Comparison of ENCODE assay signal across 16 cellular contexts in the genomic region with DNA sequence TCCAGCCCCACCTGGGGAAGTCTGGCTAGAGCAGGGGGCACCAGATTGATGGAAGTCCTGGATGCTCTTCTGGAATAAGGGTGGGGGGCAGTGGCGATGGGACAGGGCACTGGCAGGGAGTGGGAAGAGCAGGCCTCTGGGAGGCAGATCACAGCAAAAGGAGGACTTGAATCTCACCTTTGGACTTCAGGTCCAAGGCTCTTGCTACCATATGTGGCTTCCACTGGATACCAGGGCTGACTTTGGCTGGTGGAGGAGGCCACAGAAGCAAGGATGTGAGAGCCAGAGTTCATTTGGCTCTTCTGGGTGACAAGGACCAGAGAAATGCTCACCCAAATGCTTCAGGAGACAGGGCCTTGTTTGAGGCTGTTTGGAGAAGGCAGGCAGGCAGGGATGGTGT. TPM values are rescaled to one million over a fixed set of nuclear protein-coding genes. Genes with fewer than 3 reads are reported as not detected.
DNase-seq lines count a peak whose midpoint lies in the region; ATAC-seq, FAIRE-seq and TF ChIP-seq lines count a peak whose summit lies in the region.
"Had no signal": no experiment of that assay in that cellular context is flagged by ENCODE, and none has a peak within 500 bp of the region (broad histone marks: within the 10 kb centered on the region; RNA-seq: fewer than 3 reads in every experiment).

No MANE protein-coding gene starts in this region.

- no peak for TF ChIP-seq CTCF in HepG2 (CRISPR knock-in tag; IDR thresholded peaks at IDR 0.05)
- no peak for TF ChIP-seq CTCF in right lobe of liver (IDR thresholded peaks at IDR 0.05)
- no peak for TF ChIP-seq CTCF in H1 (IDR thresholded peaks at IDR 0.05; ENCODE audit: control extremely low read depth in 1 of 3, insufficient read depth in 1 of 3, low read depth in 1 of 3, low read length in 3 of 3)
- no peak for TF ChIP-seq CTCF in osteoblast (IDR thresholded peaks at IDR 0.05; ENCODE audit: extremely low read depth, low read depth, low read length)

- H3K4me1 ChIP-seq in HepG2 (ENCODE audit: insufficient read depth, low read length) (peaks cover 81% of the 10 kb centered on the region), right lobe of liver (peaks cover 0 to 4% (median 0%) of the 10 kb centered on the region in 4 donors), H1 (replicated peaks in 1 of 4; ENCODE audit: control insufficient read depth in 3 of 4, insufficient read depth in 4 of 4, low read length in 3 of 4) (peaks cover 0 to 13% (median 12%) of the 10 kb centered on the region in 4 experiments; a peak in 6 of 7 replicates), osteoblast (ENCODE audit: insufficient read depth, low read length) (peaks cover 6% of the 10 kb centered on the region)

- H3K4me3 ChIP-seq in HepG2 (replicated peaks in 1 of 3; ENCODE audit: insufficient read depth in 1 of 3, low read depth in 2 of 3, low read length in 3 of 3) (peak overlapping the region in 2 of 3 experiments; percentile 25 to 66; a peak in 3 of 6 replicates), right lobe of liver (no peak overlapping the region), H1 (ENCODE audit: extremely low read depth in 1 of 4, insufficient read depth in 2 of 4, low read depth in 3 of 4, low read length in 4 of 4) (no peak overlapping the region), osteoblast (ENCODE audit: insufficient read depth, low read length) (no peak overlapping the region)
- H3K4me3 ChIP-seq: BLaER1, HAP-1 had no signal

- no peak overlapping the region for H4K5ac ChIP-seq in H1 (ENCODE audit: insufficient read length, low read depth, low read length)

- no TSS peak for BruUV-seq in HepG2 (replicated peaks; lab: Mats Ljungman, UMichigan)

- no peaks in the 10 kb centered on the region for H4K20me1 ChIP-seq in HepG2 (ENCODE audit: insufficient read depth, low read length)
- H4K20me1 ChIP-seq in H1 (replicated peaks in 1 of 2; ENCODE audit: control insufficient read depth in 1 of 2, insufficient read depth in 2 of 2, low read length in 2 of 2) = no peaks in the 10 kb centered on the region
- H4K20me1 ChIP-seq in osteoblast (ENCODE audit: insufficient read depth, low read length) = no peaks in the 10 kb centered on the region
- H4K20me1 ChIP-seq: BLaER1 had no signal

- FAIRE-seq in HepG2 (lab: Jason Lieb, UNC) (no peak), H1 (lab: Jason Lieb, UNC) (no peak)
- FAIRE-seq: GM12892, GM18507 had no signal

- H3K27ac ChIP-seq in HepG2 (ENCODE audit: extremely low read length, insufficient read depth, low read length) = no peak overlapping the region
- no peak overlapping the region for H3K27ac ChIP-seq in right lobe of liver
- no peak overlapping the region for H3K27ac ChIP-seq in H1 (ENCODE audit: low read depth, low read length)
- no peak overlapping the region for H3K27ac ChIP-seq in osteoblast (ENCODE audit: low read depth, low read length)
- H3K27ac ChIP-seq: BLaER1 had no signal

- no peaks in the 10 kb centered on the region for H3K23me2 ChIP-seq in H1 (ENCODE audit: low read depth, low read length)

- 0 out of 2 replicates have a peak overlapping the region, but pooled peaks have one; percentile 35 for H2BK5ac ChIP-seq in H1 (ENCODE audit: low read depth, low read length)

- H3K79me2 ChIP-seq in HepG2 (ENCODE audit: insufficient read depth, low read length) (no peaks in the 10 kb centered on the region), H1 (ENCODE audit: control insufficient read depth in 1 of 2, insufficient read depth in 2 of 2, low read length in 2 of 2) (no peaks in the 10 kb centered on the region), osteoblast (ENCODE audit: insufficient read depth, low read length) (no peaks in the 10 kb centered on the region)

- H2BK12ac ChIP-seq in H1 (ENCODE audit: low read depth, low read length) = peak overlapping the region; percentile 68; the same call in 1 of the 2 replicates

- POLR2A ChIA-PET in HepG2 (lab: Yijun Ruan, JAX) = interaction anchor here (1.2 to 2.3 kb wide), 4 partner anchors 15 to 24 kb away, joined by 4 to 9 read pairs (median 7); no protein-coding TSS in a partner anchor
- POLR2A ChIA-PET in H1 (lab: Charles Lee; ENCODE audit: partially characterized antibody) = interaction anchor here (0.9 to 9.6 kb wide), 3 partner anchors 13 to 55 kb away, joined by 4 to 152 read pairs (median 5); no protein-coding TSS in a partner anchor

- H3K79me1 ChIP-seq in H1 (ENCODE audit: low read depth, low read length) = no peaks in the 10 kb centered on the region

- TF ChIP-seq EP300 in HepG2 (IDR thresholded peaks at IDR 0.05; ENCODE audit: low read depth in 2 of 2, low read length in 2 of 2) (no peak), HepG2 (CRISPR knock-in tag; IDR thresholded peaks at IDR 0.05; ENCODE audit: borderline replicate concordance) (no peak), H1 (IDR thresholded peaks at IDR 0.05; ENCODE audit: borderline replicate concordance in 1 of 2, low read depth in 2 of 2, low read length in 2 of 2) (no peak)

- peak overlapping the region; percentile 86; the same call in 1 of the 2 replicates for H2BK20ac ChIP-seq in H1 (ENCODE audit: low read length)

- no peak overlapping the region for H3K4ac ChIP-seq in H1 (replicated peaks; ENCODE audit: insufficient read length, low read depth, low read length)

- 27% methylated on average over 1 of the region's 1 CpG for WGBS in HepG2 (ENCODE audit: low lambda C conversion rate)
- 100% methylated on average over 1 of the region's 1 CpG for WGBS in right lobe of liver (ENCODE audit: insufficient coverage, low coverage, low lambda C conversion rate, missing lambda C conversion rate)
- 86% methylated on average over 1 of the region's 1 CpG; no CpG with 5 or more reads in 1 of the 2 experiments for WGBS in H1 (ENCODE audit: extremely low coverage in 1 of 2, insufficient coverage in 1 of 2, insufficient read length in 1 of 2, insufficient replicate concordance in 2 of 2, low coverage in 1 of 2, low lambda C conversion rate in 2 of 2, missing lambda C conversion rate in 1 of 2), 2 experiments

- ATAC-seq in HepG2 = no peak
- ATAC-seq in right lobe of liver = no peak
- no peak for ATAC-seq in GM21529 (IDR thresholded peaks at IDR 0.05; ENCODE audit: unreplicated experiment)
- no peak for ATAC-seq in HG02610 (IDR thresholded peaks at IDR 0.05; ENCODE audit: unreplicated experiment)

- H3K56ac ChIP-seq in H1 (replicated peaks; ENCODE audit: insufficient read length, low read depth, low read length) = no peak overlapping the region

- no peak overlapping the region for H3K23ac ChIP-seq in H1 (ENCODE audit: insufficient read length)

- H2BK120ac ChIP-seq in H1 (replicated peaks; ENCODE audit: low read depth, low read length) = no peak overlapping the region

- H3K18ac ChIP-seq in H1 (ENCODE audit: extremely low read depth, low read length) = no peak overlapping the region

- DNase-seq in HepG2 (ENCODE audit: low spot score) = no peak
- no peak for DNase-seq in right lobe of liver
- DNase-seq in H1 (ENCODE audit: low read depth in 1 of 2, low spot score in 2 of 2) = no peak
- peak; percentile 41 for DNase-seq in osteoblast (ENCODE audit: insufficient read length, low spot score, missing footprints)
- DNase-seq in kidney tubule cell (ENCODE audit: low spot score) = no peak
- DNase-seq: 8988T; CD4-positive, alpha-beta memory T cell; DMS153; DMS79; GDM1 had no signal

- H3K9ac ChIP-seq in HepG2 (ENCODE audit: insufficient read depth, low read depth, low read length) (peak overlapping the region; percentile 30; the same call in 1 of the 2 replicates), H1 (replicated peaks in 1 of 4; ENCODE audit: extremely low read depth in 1 of 4, low read depth in 3 of 4, low read length in 3 of 4) (no peak overlapping the region)
- H3K9ac ChIP-seq: BLaER1 had no signal

- H3K4me2 ChIP-seq in HepG2 (ENCODE audit: low read depth, low read length) (peak overlapping the region; percentile 88), H1 (ENCODE audit: insufficient read depth in 1 of 2, low read depth in 2 of 2, low read length in 2 of 2) (no peak overlapping the region), osteoblast (ENCODE audit: insufficient read depth, low read length) (no peak overlapping the region)
- H3K4me2 ChIP-seq: BLaER1 had no signal

- H3K27me3 ChIP-seq in HepG2 (ENCODE audit: control insufficient read depth in 1 of 2, insufficient read depth in 2 of 2, low read length in 2 of 2) (no peaks in the 10 kb centered on the region), right lobe of liver (no peaks in the 10 kb centered on the region), H1 (replicated peaks in 1 of 4; ENCODE audit: control insufficient read depth in 3 of 4, extremely low read depth in 1 of 4, insufficient read depth in 3 of 4, low read length in 3 of 4) (no peaks in the 10 kb centered on the region; a peak in 1 of 7 replicates), osteoblast (ENCODE audit: insufficient read depth, low read length) (no peaks in the 10 kb centered on the region)
- H3K27me3 ChIP-seq: BLaER1 had no signal

- H2AFZ ChIP-seq in HepG2 (ENCODE audit: low read length) (peak overlapping the region; percentile 67), H1 (ENCODE audit: low read length) (no peak overlapping the region), osteoblast (ENCODE audit: low read length) (no peak overlapping the region)

- no peak overlapping the region for H3K14ac ChIP-seq in H1 (ENCODE audit: insufficient read length)

- H3K36me3 ChIP-seq in HepG2 (replicated peaks in 1 of 2; ENCODE audit: control insufficient read depth in 1 of 2, insufficient read depth in 2 of 2, low read length in 2 of 2) (no peaks in the 10 kb centered on the region), right lobe of liver (no peaks in the 10 kb centered on the region), H1 (ENCODE audit: control insufficient read depth in 2 of 4, insufficient read depth in 4 of 4, low read length in 3 of 4) (no peaks in the 10 kb centered on the region), osteoblast (ENCODE audit: insufficient read depth, low read length) (no peaks in the 10 kb centered on the region)
- H3K36me3 ChIP-seq: BLaER1, HAP-1 had no signal

- no peak overlapping the region for H4K91ac ChIP-seq in H1 (replicated peaks; ENCODE audit: insufficient read length, low read length)

- intact Hi-C loops in HepG2 (cut with micrococcal nuclease; ENCODE audit: unreplicated experiment) (loop anchor here (5.0 to 10.0 kb wide), 2 partner anchors 44 to 156 kb away; partner anchors contain the start of gene FNDC5), right lobe of liver (cut with DNase I) (no loop called here)

- peak overlapping the region; percentile 93; the same call in 1 of the 2 replicates for H2AK5ac ChIP-seq in H1 (ENCODE audit: low read depth, low read length)

- no peak for TF ChIP-seq POLR2A in HepG2 (IDR thresholded peaks at IDR 0.05; ENCODE audit: insufficient read depth in 1 of 2, low read depth in 2 of 2, low read length in 2 of 2)
- TF ChIP-seq POLR2A in right lobe of liver (IDR thresholded peaks at IDR 0.05) = no peak
- TF ChIP-seq POLR2A in H1 (IDR thresholded peaks at IDR 0.05; ENCODE audit: control extremely low read depth in 1 of 2, low read depth in 2 of 2, low read length in 2 of 2) = no peak

- no peak for TF ChIP-seq RAD21 in HepG2 (CRISPR knock-in tag; IDR thresholded peaks at IDR 0.05)
- TF ChIP-seq RAD21 in H1 (IDR thresholded peaks at IDR 0.05 in 1 of 2, conservative IDR thresholded peaks at IDR 0.05 in 1 of 2; ENCODE audit: low read depth in 2 of 2, low read length in 2 of 2) = no peak

- CTCF ChIA-PET in HepG2 (lab: Yijun Ruan, JAX; ENCODE audit: low intra/inter-chr PET ratio, low total read pairs) (no interaction called here), H1 (lab: Charles Lee; ENCODE audit: partially characterized antibody) (interaction anchor here (0.8 to 10.5 kb wide), 3 partner anchors 31 to 198 kb away, joined by 3 to 329 read pairs (median 4); no protein-coding TSS in a partner anchor)

- H3K9me3 ChIP-seq in HepG2 (ENCODE audit: low read length) (no peaks in the 10 kb centered on the region), right lobe of liver (no peaks in the 10 kb centered on the region), H1 (ENCODE audit: insufficient read depth in 2 of 2, low read depth in 1 of 2, low read length in 1 of 2) (no peaks in the 10 kb centered on the region), osteoblast (ENCODE audit: low read depth, low read length) (no peaks in the 10 kb centered on the region)
- H3K9me3 ChIP-seq: BLaER1, HAP-1 had no signal

- peak overlapping the region; percentile 93; the same call in 1 of the 2 replicates for H2BK15ac ChIP-seq in H1 (ENCODE audit: low read length)

- H4K8ac ChIP-seq in H1 (ENCODE audit: extremely low read depth, insufficient read depth, low read length) = no peak overlapping the region

- in situ Hi-C loops in HepG2 (cut with HindIII; ENCODE audit: extremely low pct_ligation_motif_present, low pct_unique_long_range_greater_than_20kb) = no loop called here

RNA-seq across cellular contexts. Expression of gene SYNC, which starts 16.0 kb away (rescaled TPM):
- total RNA-seq in HepG2 (2016; rRNA removed; fragmentation: Illumina TruSeq; extraction: Trizol) (5.4 and 7.2 TPM in 2 replicates), right lobe of liver (1 to 10 TPM in 1 of 6 experiments, under 1 TPM in 5; 0.29 to 2.1 (median 0.44) TPM), osteoblast (129 and 139 TPM in 2 replicates)
- 4.9 and 5.4 TPM in 2 replicates for total RNA-seq in HepG2 (2016; cell fraction: cytosol; rRNA removed; fragmentation: Illumina TruSeq; extraction: Trizol; ENCODE audit: low read depth)
- total RNA-seq in HepG2 (2016; cell fraction: insoluble cytoplasmic fraction; rRNA removed; fragmentation: Illumina TruSeq; extraction: Trizol) = 5.3 and 8.1 TPM in 2 replicates
- 9.5 and 9.8 TPM in 2 replicates for total RNA-seq in HepG2 (2016; cell fraction: membrane; rRNA removed; fragmentation: Illumina TruSeq; extraction: Trizol)
- total RNA-seq in HepG2 (2016; cell fraction: nucleus; rRNA removed; fragmentation: Illumina TruSeq; extraction: Trizol) = 2.3 TPM in 2 replicates
- polyA plus RNA-seq in HepG2 (2011; rRNA removed) (2.1 and 2.4 TPM in 2 replicates), H1 (2011; rRNA removed) (0.06 TPM in 1 of 2 replicates, not detected in the other)
- 1.5 and 1.8 TPM in 2 replicates for polyA plus RNA-seq in HepG2 (2011; cell fraction: cytosol; rRNA removed)
- polyA plus RNA-seq in HepG2 (2011; cell fraction: nucleus; rRNA removed) = 0.77 and 1.0 TPM in 2 replicates
- 0.56 and 0.93 TPM in 2 replicates for polyA plus RNA-seq in HepG2 (2012)
- 5.2 and 6.1 TPM in 2 replicates for polyA plus RNA-seq in HepG2 (2016; cell fraction: cytosol; fragmentation: Illumina TruSeq; extraction: Trizol; ENCODE audit: low read depth)
- polyA plus RNA-seq in HepG2 (2016; cell fraction: insoluble cytoplasmic fraction; fragmentation: Illumina TruSeq; extraction: Trizol; ENCODE audit: low read depth) = 6.7 and 6.9 TPM in 2 replicates
- 7.6 and 7.9 TPM in 2 replicates for polyA plus RNA-seq in HepG2 (2016; cell fraction: membrane; fragmentation: Illumina TruSeq; extraction: Trizol; ENCODE audit: low read depth)
- 2.5 and 2.7 TPM in 2 replicates for polyA plus RNA-seq in HepG2 (2016; cell fraction: nucleus; fragmentation: Illumina TruSeq; extraction: Trizol; ENCODE audit: insufficient read depth, low read depth)
- polyA minus RNA-seq in HepG2 (2011; rRNA and poly(A)+ RNA removed; ENCODE audit: low replicate concordance) = 0.74 and 6.6 TPM in 2 replicates
- 1.2 and 1.5 TPM in 2 replicates for polyA minus RNA-seq in HepG2 (2011; cell fraction: cytosol; rRNA and poly(A)+ RNA removed)
- 1.7 and 1.9 TPM in 2 replicates for polyA minus RNA-seq in HepG2 (2011; cell fraction: nucleus; rRNA and poly(A)+ RNA removed)
- total RNA-seq in H1 (2021; fragmentation: NEBNext Ultra II Directional; extraction: Animal tissue kit (Norgen Biotek cat#: 25700)) = 0.17 TPM in 1 of 2 replicates, not detected in the other
- polyA plus RNA-seq in H1 (2011; cell fraction: cytosol; rRNA removed) = 0.45 TPM
- polyA plus RNA-seq in H1 (2011; cell fraction: nucleus; rRNA removed) = not detected
- not detected in 4 replicates for polyA plus RNA-seq in H1 (2012, experiment 1 of 2)
- not detected for polyA plus RNA-seq in H1 (2012, experiment 2 of 2)
- 0.08 TPM for polyA plus RNA-seq in H1 (2013, experiment 1 of 2)
- polyA plus RNA-seq in H1 (2013, experiment 2 of 2) = 0.06 TPM
- 0.12 TPM in 1 of 2 replicates, not detected in the other for polyA minus RNA-seq in H1 (2011; rRNA and poly(A)+ RNA removed)
- polyA minus RNA-seq in H1 (2011; cell fraction: cytosol; rRNA and poly(A)+ RNA removed) = not detected
- 0.20 TPM for polyA minus RNA-seq in H1 (2011; cell fraction: nucleus; rRNA and poly(A)+ RNA removed)
- total RNA-seq: CD4-positive, alpha-beta memory T cell had no signal
- polyA plus RNA-seq: CD4-positive, alpha-beta memory T cell had no signal

Comparison
In these comparisons a context has a peak if more than half of its experiments do, and no peak if none do; other contexts are left out.
1. H3K4me3 ChIP-seq: peak in HepG2 (2 of 3); none in right lobe of liver (0 of 3), H1 (0 of 4) and osteoblast (single experiment).
2. RNA of gene SYNC, which starts 16.0 kb away (total RNA-seq): 129 to 139 TPM in osteoblast; 2.3 to 9.8 TPM in HepG2, 0.29 to 2.1 TPM in right lobe of liver and 0.17 TPM in H1; every median in the first group is over 10 times any median in the second.